ENCODE assay signal across 1 cellular context in genomic region chr11:75815345-75815983, GRCh38.
TF ChIP-seq lines count a peak whose summit lies in the region.

No MANE protein-coding gene starts in this region.

TF ChIP-seq in HepG2, 621 proteins besides CTCF, POLR2A, EP300 and RAD21 (continued from another document and continues in another):
- no peak for TF ChIP-seq ZNF512 (CRISPR knock-in tag; IDR thresholded peaks at IDR 0.05)
- no peak for TF ChIP-seq ZNF556 (CRISPR knock-in tag; IDR thresholded peaks at IDR 0.05; ENCODE audit: borderline replicate concordance)
- TF ChIP-seq ZNF251 (CRISPR knock-in tag; IDR thresholded peaks at IDR 0.05), result no peak
- 0 out of 2 replicates have a peak, but pooled peaks have one; percentile 56 for TF ChIP-seq MED13 (CRISPR knock-in tag; IDR thresholded peaks at IDR 0.05)
- no peak for TF ChIP-seq FIP1L1 (IDR thresholded peaks at IDR 0.05; ENCODE audit: borderline replicate concordance, insufficient read depth, low read depth, low read length)
- peak in 1 of 2 experiments; percentile 51; a peak in 2 of 4 replicates for TF ChIP-seq HMGXB4 (CRISPR knock-in tag; IDR thresholded peaks at IDR 0.05; ENCODE audit: borderline replicate concordance in 1 of 2, low read depth in 1 of 2)
- TF ChIP-seq ZNF280D (CRISPR knock-in tag; IDR thresholded peaks at IDR 0.05), result no peak
- TF ChIP-seq ZNF574 (CRISPR knock-in tag; IDR thresholded peaks at IDR 0.05), result 0 out of 2 replicates have a peak, but pooled peaks have one; percentile 4
- 0 out of 2 replicates have a peak, but pooled peaks have one; percentile 13 for TF ChIP-seq ZNF225 (CRISPR knock-in tag; IDR thresholded peaks at IDR 0.05)
- no peak for TF ChIP-seq TAF15 (IDR thresholded peaks at IDR 0.05; ENCODE audit: low read depth, low read length, poor library complexity, severe bottlenecking)
- TF ChIP-seq POLR2G (IDR thresholded peaks at IDR 0.05; ENCODE audit: low read depth, low read length), result 0 out of 2 replicates have a peak, but pooled peaks have one; percentile 12
- no peak for TF ChIP-seq MXI1 (IDR thresholded peaks at IDR 0.05; ENCODE audit: borderline replicate concordance, low read depth, low read length)
- peak; percentile 13 for TF ChIP-seq DR1 (CRISPR knock-in tag; IDR thresholded peaks at IDR 0.05)
- peak; percentile 28 for TF ChIP-seq SRSF1 (optimal IDR thresholded peaks at IDR 0.05; ENCODE audit: low read depth, low read length)
- no peak; the same call in 1 of the 2 replicates for TF ChIP-seq MEIS2 (CRISPR knock-in tag; IDR thresholded peaks at IDR 0.05)
- no peak for TF ChIP-seq ZHX2 (IDR thresholded peaks at IDR 0.05; ENCODE audit: low read depth)
- 0 out of 2 replicates have a peak, but pooled peaks have one; percentile 75 for TF ChIP-seq ZHX2 (CRISPR knock-in tag; IDR thresholded peaks at IDR 0.05; ENCODE audit: borderline replicate concordance)
- no peak for TF ChIP-seq REPIN1 (CRISPR knock-in tag; IDR thresholded peaks at IDR 0.05; ENCODE audit: borderline replicate concordance, low read depth)
- 0 out of 2 replicates have a peak, but pooled peaks have one; percentile 35 for TF ChIP-seq CSRNP1 (CRISPR knock-in tag; IDR thresholded peaks at IDR 0.05)
- TF ChIP-seq HMG20A (CRISPR knock-in tag; IDR thresholded peaks at IDR 0.05; ENCODE audit: borderline replicate concordance), result no peak
- no peak for TF ChIP-seq CBFB (CRISPR knock-in tag; IDR thresholded peaks at IDR 0.05)
- peak; percentile 13; the same call in 1 of the 2 replicates for TF ChIP-seq ZNF687 (CRISPR knock-in tag; IDR thresholded peaks at IDR 0.05)
- TF ChIP-seq ZNF232 (CRISPR knock-in tag; IDR thresholded peaks at IDR 0.05; ENCODE audit: borderline replicate concordance), result 0 out of 2 replicates have a peak, but pooled peaks have one; percentile 43
- TF ChIP-seq SP2 (CRISPR knock-in tag; IDR thresholded peaks at IDR 0.05), result peak; percentile 58; the same call in 1 of the 2 replicates
- TF ChIP-seq ZFP91 (CRISPR knock-in tag; IDR thresholded peaks at IDR 0.05; ENCODE audit: borderline replicate concordance), result peak; percentile 43; the same call in 1 of the 2 replicates
